Comparison of ENCODE assay signal across 9 cellular contexts in genomic region chr11:67371199-67371548, GRCh38. TPM values are rescaled to one million over a fixed set of nuclear protein-coding genes. Genes with fewer than 3 reads are reported as not detected.
DNase-seq lines count a peak whose midpoint lies in the region; ATAC-seq and TF ChIP-seq lines count a peak whose summit lies in the region.
"Had no signal": no experiment of that assay in that cellular context is flagged by ENCODE, and none has a peak within 500 bp of the region (broad histone marks: within the 10 kb centered on the region; RNA-seq: fewer than 3 reads in every experiment).

No MANE protein-coding gene starts in this region.

- H3K27ac ChIP-seq in gastroesophageal sphincter (peak overlapping the region; percentile 76 to 99 (median 93)), thyroid gland (peak overlapping the region; percentile 94 to 100 (median 95))

- WGBS in gastroesophageal sphincter (ENCODE audit: low coverage in 1 of 2), 2 donors: 0 to 13% methylated on average over 1 of the region's 3 CpGs
- 22 to 43% methylated on average over 3 of the region's 3 CpGs for WGBS in thyroid gland, 2 donors

- H3K36me3 ChIP-seq in gastroesophageal sphincter (no peaks in the 10 kb centered on the region), thyroid gland (no peaks in the 10 kb centered on the region)

- peak overlapping the region in 1 of 2 donors; percentile 94 for H3K4me3 ChIP-seq in gastroesophageal sphincter
- H3K4me3 ChIP-seq in thyroid gland (replicated peaks in 1 of 3): no peak overlapping the region

- DNase-seq in T-helper 1 cell (no peak), thyroid gland (no peak), cerebellum (ENCODE audit: low spot score) (no peak), DMS 273 (lab: John Stamatoyannopoulos, UW; ENCODE audit: unreplicated experiment) (no peak)
- no peak for DNase-seq in activated CD4-positive, alpha-beta memory T cell treated with anti-CD3 and anti-CD28 coated beads, Interleukin-2, amount 10 ng/mL, durations not matched to agents 7 days and 5 days
- DNase-seq: Right ventricle myocardium superior had no signal

- H3K4me1 ChIP-seq in gastroesophageal sphincter (peaks cover 5 to 91% (median 61%) of the 10 kb centered on the region in 3 donors), thyroid gland (peaks cover 63 to 79% of the 10 kb centered on the region in 2 donors)

- CTCF ChIA-PET in activated CD4-positive, alpha-beta memory T cell treated with anti-CD3 and anti-CD28 coated beads, Interleukin-2, amount 10 ng/mL, durations not matched to agents 7 days and 5 days (lab: Charles Lee): interaction anchor here (0.6 to 35.2 kb wide), 5 partner anchors 10 to 110 kb away, joined by 5 to 847 read pairs (median 6); partner anchors contain the start of gene POLD4

- TF ChIP-seq POLR2A in gastroesophageal sphincter (IDR thresholded peaks at IDR 0.05) (no peak), thyroid gland (IDR thresholded peaks at IDR 0.05) (no peak)

- H3K27ac Mint-ChIP-seq in T-helper 1 cell treated with Interleukin-12 subunit alpha and Interleukin-12 subunit beta and Interleukin-4 antibody, amounts not matched to agents 30 μg/mL and 1 μg/mL, for 36 hours: no peak overlapping the region
- H3K27ac Mint-ChIP-seq in activated CD4-positive, alpha-beta memory T cell treated with anti-CD3 and anti-CD28 coated beads, Interleukin-2, amount 10 ng/mL, durations not matched to agents 7 days and 5 days: no peak overlapping the region

- H3K27me3 Mint-ChIP-seq in T-helper 1 cell treated with Interleukin-12 subunit alpha and Interleukin-12 subunit beta and Interleukin-4 antibody, amounts not matched to agents 30 μg/mL and 1 μg/mL, for 36 hours (ENCODE audit: low read depth): peaks cover 70% of the 10 kb centered on the region
- peaks cover 65% of the 10 kb centered on the region for H3K27me3 Mint-ChIP-seq in activated CD4-positive, alpha-beta memory T cell treated with anti-CD3 and anti-CD28 coated beads, Interleukin-2, amount 10 ng/mL, durations not matched to agents 7 days and 5 days

- ATAC-seq in gastroesophageal sphincter (no peak), GM18502 (IDR thresholded peaks at IDR 0.05; ENCODE audit: poor library complexity, unreplicated experiment) (no peak)

- H3K36me3 Mint-ChIP-seq in T-helper 1 cell treated with Interleukin-12 subunit alpha and Interleukin-12 subunit beta and Interleukin-4 antibody, amounts not matched to agents 30 μg/mL and 1 μg/mL, for 36 hours (ENCODE audit: low read depth): no peaks in the 10 kb centered on the region
- no peaks in the 10 kb centered on the region for H3K36me3 Mint-ChIP-seq in activated CD4-positive, alpha-beta memory T cell treated with anti-CD3 and anti-CD28 coated beads, Interleukin-2, amount 10 ng/mL, durations not matched to agents 7 days and 5 days (ENCODE audit: low read depth)

- peaks cover 16% of the 10 kb centered on the region for H3K4me1 Mint-ChIP-seq in T-helper 1 cell treated with Interleukin-12 subunit alpha and Interleukin-12 subunit beta and Interleukin-4 antibody, amounts not matched to agents 30 μg/mL and 1 μg/mL, for 36 hours (ENCODE audit: low read depth)
- peaks cover 54% of the 10 kb centered on the region for H3K4me1 Mint-ChIP-seq in activated CD4-positive, alpha-beta memory T cell treated with anti-CD3 and anti-CD28 coated beads, Interleukin-2, amount 10 ng/mL, durations not matched to agents 7 days and 5 days

- intact Hi-C loops in thyroid gland (cut with DNase I): no loop called here

- H3K4me3 Mint-ChIP-seq in T-helper 1 cell treated with Interleukin-12 subunit alpha and Interleukin-12 subunit beta and Interleukin-4 antibody, amounts not matched to agents 30 μg/mL and 1 μg/mL, for 36 hours: peak overlapping the region; percentile 76
- peak overlapping the region; percentile 64 for H3K4me3 Mint-ChIP-seq in activated CD4-positive, alpha-beta memory T cell treated with anti-CD3 and anti-CD28 coated beads, Interleukin-2, amount 10 ng/mL, durations not matched to agents 7 days and 5 days

- H3K9me3 Mint-ChIP-seq in T-helper 1 cell treated with Interleukin-12 subunit alpha and Interleukin-12 subunit beta and Interleukin-4 antibody, amounts not matched to agents 30 μg/mL and 1 μg/mL, for 36 hours: no peaks in the 10 kb centered on the region
- no peaks in the 10 kb centered on the region for H3K9me3 Mint-ChIP-seq in activated CD4-positive, alpha-beta memory T cell treated with anti-CD3 and anti-CD28 coated beads, Interleukin-2, amount 10 ng/mL, durations not matched to agents 7 days and 5 days

- POLR2A ChIA-PET in activated CD4-positive, alpha-beta memory T cell treated with anti-CD3 and anti-CD28 coated beads, Interleukin-2, amount 10 ng/mL, durations not matched to agents 7 days and 5 days (lab: Charles Lee): interaction anchor here (1.1 to 6.1 kb wide), 3 partner anchors 8 to 17 kb away, joined by 3 to 85 read pairs (median 6); partner anchors contain the start of gene POLD4

- no peak for TF ChIP-seq EP300 in gastroesophageal sphincter (IDR thresholded peaks at IDR 0.05)

- H3K9me3 ChIP-seq in gastroesophageal sphincter (no peaks in the 10 kb centered on the region), thyroid gland (no peaks in the 10 kb centered on the region)

- TF ChIP-seq CTCF in gastroesophageal sphincter (IDR thresholded peaks at IDR 0.05): no peak
- no peak for TF ChIP-seq CTCF in thyroid gland (IDR thresholded peaks at IDR 0.05)

- H3K27me3 ChIP-seq in gastroesophageal sphincter (no peaks in the 10 kb centered on the region), thyroid gland (no peaks in the 10 kb centered on the region)

RNA-seq across cellular contexts. Expression of gene CLCF1, which starts 2.2 kb away (rescaled TPM):
- under 1 TPM; 0.65 to 0.71 TPM for total RNA-seq in activated CD4-positive, alpha-beta memory T cell treated with anti-CD3 and anti-CD28 coated beads, Interleukin-2, amount 10 ng/mL, durations not matched to agents 7 days and 5 days
- 10 to 100 TPM in 1 of 4 donors, 1 to 10 TPM in 3; 6.1 to 21.7 (median 9.4) TPM for total RNA-seq in gastroesophageal sphincter
- 1 to 10 TPM; 4.3 to 9.4 (median 6.9) TPM for total RNA-seq in thyroid gland
- 0.27 TPM for total RNA-seq in cerebellum

RNA-seq across cellular contexts. Expression of gene POLD4, which starts 17.8 kb away (rescaled TPM):
- 10 to 100 TPM; 74.0 to 74.1 TPM for total RNA-seq in activated CD4-positive, alpha-beta memory T cell treated with anti-CD3 and anti-CD28 coated beads, Interleukin-2, amount 10 ng/mL, durations not matched to agents 7 days and 5 days
- total RNA-seq in gastroesophageal sphincter (10 to 100 TPM; 65.7 to 87.3 (median 74.4) TPM), thyroid gland (100 to 1,000 TPM in 1 of 4 donors, 10 to 100 TPM in 3; 38.6 to 105 (median 60.6) TPM), cerebellum (4.3 TPM)

RNA-seq across cellular contexts. Expression of gene RAD9A, which starts 20.6 kb away (rescaled TPM):
- total RNA-seq in activated CD4-positive, alpha-beta memory T cell treated with anti-CD3 and anti-CD28 coated beads, Interleukin-2, amount 10 ng/mL, durations not matched to agents 7 days and 5 days: 10 to 100 TPM; 48.0 to 53.9 TPM
- 10 to 100 TPM in 2 of 4 donors, 1 to 10 TPM in 2; 8.5 to 16.0 (median 11.1) TPM for total RNA-seq in gastroesophageal sphincter
- total RNA-seq in thyroid gland: 10 to 100 TPM; 22.7 to 38.0 (median 31.0) TPM
- total RNA-seq in cerebellum: 19.6 TPM

RNA-seq across cellular contexts. Expression of gene PPP1CA, which starts 30.5 kb away (rescaled TPM):
- total RNA-seq in activated CD4-positive, alpha-beta memory T cell treated with anti-CD3 and anti-CD28 coated beads, Interleukin-2, amount 10 ng/mL, durations not matched to agents 7 days and 5 days: 100 to 1,000 TPM; 308 to 315 TPM
- total RNA-seq in gastroesophageal sphincter (10 to 100 TPM; 49.9 to 78.6 (median 63.4) TPM), thyroid gland (100 to 1,000 TPM; 164 to 216 (median 191) TPM), cerebellum (41.6 TPM)

RNA-seq across cellular contexts. Expression of gene TBC1D10C, which starts 32.7 kb away (rescaled TPM):
- total RNA-seq in activated CD4-positive, alpha-beta memory T cell treated with anti-CD3 and anti-CD28 coated beads, Interleukin-2, amount 10 ng/mL, durations not matched to agents 7 days and 5 days: 100 to 1,000 TPM; 285 to 310 TPM
- total RNA-seq in gastroesophageal sphincter (1 to 10 TPM in 3 of 4 donors, under 1 TPM in 1; 0.30 to 2.0 (median 1.5) TPM), thyroid gland (10 to 100 TPM in 2 of 4 donors, 1 to 10 TPM in 2; 8.8 to 16.0 (median 11.6) TPM), cerebellum (not detected)
